In genomic region chr18:13300796-13301195, GRCh38 we compare ENCODE assay signal across 13 cellular contexts.
A peak's percentile ranks its signal among the peaks of the same experiment; 100 is the strongest.
DNase-seq lines count a peak whose midpoint lies in the region; ATAC-seq and TF ChIP-seq lines count a peak whose summit lies in the region.
"Had no signal": no experiment of that assay in that cellular context is flagged by ENCODE, and none has a peak within 500 bp of the region (broad histone marks: within the 10 kb centered on the region; RNA-seq: fewer than 3 reads in every experiment).

No MANE protein-coding gene starts in this region.

- peak overlapping the region; percentile 43 for H3K4me3 ChIP-seq in BLaER1
- H3K4me3 ChIP-seq: GM23248, K562 had no signal

- H3K4me1 ChIP-seq in BLaER1: peaks cover 98% of the 10 kb centered on the region

- H3K27me3 ChIP-seq in BLaER1: no peaks in the 10 kb centered on the region

- peaks cover 1% of the 10 kb centered on the region for H3K27me3 Mint-ChIP-seq in endothelial cell (ENCODE audit: unreplicated experiment)

- H3K9ac ChIP-seq in BLaER1: peak overlapping the region; percentile 77
- H3K9ac ChIP-seq: GM23248 had no signal

- no peaks in the 10 kb centered on the region for H3K36me3 Mint-ChIP-seq in endothelial cell (ENCODE audit: low read depth, unreplicated experiment)
- H3K36me3 Mint-ChIP-seq in stimulated activated effector memory CD8-positive, alpha-beta T cell treated with anti-CD3 and anti-CD28 coated beads, Interleukin-12 subunit alpha, Interleukin-12 subunit beta, amount 100 ng/mL, for 72 hours: no peaks in the 10 kb centered on the region
- H3K36me3 Mint-ChIP-seq: CD14-positive monocyte; CD8-positive, alpha-beta T cell had no signal

- H4K20me1 ChIP-seq in BLaER1: no peaks in the 10 kb centered on the region

- ATAC-seq in stimulated activated effector memory CD8-positive, alpha-beta T cell treated with anti-CD3 and anti-CD28 coated beads, Interleukin-12 subunit alpha, Interleukin-12 subunit beta, amount 100 ng/mL, for 72 hours: peak; percentile 29
- ATAC-seq in HG03175 (IDR thresholded peaks at IDR 0.05; ENCODE audit: unreplicated experiment): no peak
- ATAC-seq: CD8-positive, alpha-beta T cell; HCT116; K562 had no signal

- DNase-seq in endothelial cell (ENCODE audit: low spot score) (no peak), NCI-H446 (lab: John Stamatoyannopoulos, UW) (no peak), SW 1271 (lab: John Stamatoyannopoulos, UW) (no peak)
- no peak for DNase-seq in stimulated activated effector memory CD8-positive, alpha-beta T cell treated with anti-CD3 and anti-CD28 coated beads, Interleukin-12 subunit alpha, Interleukin-12 subunit beta, amount 100 ng/mL, for 72 hours (ENCODE audit: low spot score in 2 of 2)
- DNase-seq: CD8-positive, alpha-beta T cell; GM23248 had no signal

- peak overlapping the region; percentile 95 for H3K4me2 ChIP-seq in BLaER1

- H3K4me1 Mint-ChIP-seq in endothelial cell (ENCODE audit: unreplicated experiment): peaks cover 7% of the 10 kb centered on the region
- H3K4me1 Mint-ChIP-seq in stimulated activated effector memory CD8-positive, alpha-beta T cell treated with anti-CD3 and anti-CD28 coated beads, Interleukin-12 subunit alpha, Interleukin-12 subunit beta, amount 100 ng/mL, for 72 hours: no peaks in the 10 kb centered on the region

- H3K27ac Mint-ChIP-seq in endothelial cell (ENCODE audit: unreplicated experiment): peak overlapping the region; percentile 53
- no peak overlapping the region for H3K27ac Mint-ChIP-seq in stimulated activated effector memory CD8-positive, alpha-beta T cell treated with anti-CD3 and anti-CD28 coated beads, Interleukin-12 subunit alpha, Interleukin-12 subunit beta, amount 100 ng/mL, for 72 hours
- H3K27ac Mint-ChIP-seq: B cell; CD8-positive, alpha-beta T cell had no signal

- H3K9me3 ChIP-seq in BLaER1 (no peaks in the 10 kb centered on the region), KOPT-K1 (ENCODE audit: insufficient read depth, low read length, poor library complexity, severe bottlenecking) (no peaks in the 10 kb centered on the region)

- H3K9me3 Mint-ChIP-seq in endothelial cell (ENCODE audit: unreplicated experiment): no peaks in the 10 kb centered on the region
- no peaks in the 10 kb centered on the region for H3K9me3 Mint-ChIP-seq in stimulated activated effector memory CD8-positive, alpha-beta T cell treated with anti-CD3 and anti-CD28 coated beads, Interleukin-12 subunit alpha, Interleukin-12 subunit beta, amount 100 ng/mL, for 72 hours
- H3K9me3 Mint-ChIP-seq: CD8-positive, alpha-beta T cell had no signal

- H3K4me3 Mint-ChIP-seq in endothelial cell (ENCODE audit: unreplicated experiment): peak overlapping the region; percentile 53
- H3K4me3 Mint-ChIP-seq in stimulated activated effector memory CD8-positive, alpha-beta T cell treated with anti-CD3 and anti-CD28 coated beads, Interleukin-12 subunit alpha, Interleukin-12 subunit beta, amount 100 ng/mL, for 72 hours: no peak overlapping the region
- H3K4me3 Mint-ChIP-seq: B cell; CD8-positive, alpha-beta T cell had no signal

- peaks cover 28% of the 10 kb centered on the region for H3K36me3 ChIP-seq in BLaER1
- no peaks in the 10 kb centered on the region for H3K36me3 ChIP-seq in KOPT-K1 (ENCODE audit: insufficient read depth, low read length)

- H3K27ac ChIP-seq in BLaER1: peak overlapping the region; percentile 92
- H3K27ac ChIP-seq in KOPT-K1 (ENCODE audit: low read depth, low read length, poor library complexity, severe bottlenecking): peak overlapping the region; percentile 50
- H3K27ac ChIP-seq: GM23248 had no signal

- no peak for TF ChIP-seq CTCF in endothelial cell (IDR thresholded peaks at IDR 0.05; ENCODE audit: unreplicated experiment)
